ENCODE assay signal across 5 cellular contexts in the genomic region with DNA sequence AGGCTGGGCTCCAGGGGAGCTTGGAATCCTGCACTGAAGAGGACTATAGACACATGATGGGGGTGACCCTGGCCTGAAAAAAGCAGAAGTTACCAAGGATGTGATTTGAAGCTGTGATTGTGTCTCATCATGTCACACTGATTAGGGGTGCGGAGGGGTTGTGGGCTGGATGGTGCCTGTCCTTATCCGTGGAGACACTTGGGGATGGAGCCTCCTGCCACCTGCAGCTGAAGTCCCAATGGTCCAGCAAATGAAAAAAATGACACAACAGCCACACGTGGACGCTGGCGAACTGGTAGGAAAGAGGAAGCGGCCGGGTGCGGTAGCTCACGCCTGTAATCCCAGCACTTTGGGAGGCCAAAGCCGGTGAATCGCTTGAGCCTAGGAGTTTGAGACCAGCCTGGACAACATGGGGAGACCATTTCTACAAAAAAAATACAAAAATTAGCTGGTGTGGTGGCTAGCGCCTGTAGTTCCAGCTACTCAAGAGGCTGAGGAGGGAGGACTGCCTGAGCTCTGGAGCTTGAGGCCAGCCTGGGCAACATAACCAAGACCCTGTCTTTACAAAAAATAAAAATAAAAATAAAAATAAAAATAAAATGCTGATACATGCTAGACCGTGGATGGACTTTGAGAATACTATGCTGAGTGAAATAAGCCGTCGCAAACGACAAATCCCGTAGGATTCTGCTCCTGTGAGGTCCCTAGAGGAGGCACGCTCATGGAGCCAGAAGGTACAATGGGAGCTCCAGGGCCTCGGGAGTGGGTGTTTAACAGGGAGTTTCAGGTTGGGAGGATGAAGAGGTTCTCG.
DNase-seq lines count a peak whose midpoint lies in the region; ATAC-seq lines count a peak whose summit lies in the region.

No MANE protein-coding gene starts in this region.

- H3K27ac ChIP-seq in muscle layer of duodenum (ENCODE audit: low read length) = peak overlapping the region; percentile 88

- no peaks in the 10 kb centered on the region for H3K36me3 Mint-ChIP-seq in activated naive CD8-positive, alpha-beta T cell

- no peaks in the 10 kb centered on the region for H3K27me3 Mint-ChIP-seq in activated naive CD8-positive, alpha-beta T cell

- H3K4me3 Mint-ChIP-seq in activated naive CD8-positive, alpha-beta T cell = peak overlapping the region; percentile 87

- no peaks in the 10 kb centered on the region for H3K27me3 ChIP-seq in muscle layer of duodenum (ENCODE audit: low read depth, low read length)

- H3K4me3 ChIP-seq in muscle layer of duodenum (ENCODE audit: low read depth in 1 of 2, low read length in 2 of 2) = peak overlapping the region; percentile 53 to 62

- no peaks in the 10 kb centered on the region for H3K9me3 ChIP-seq in muscle layer of duodenum (ENCODE audit: control insufficient read depth in 1 of 2, low read length in 2 of 2)

- DNase-seq in RKO (ENCODE audit: low spot score) (no peak), COLO668 (lab: John Stamatoyannopoulos, UW; ENCODE audit: unreplicated experiment) (no peak)

- H3K4me1 ChIP-seq in muscle layer of duodenum (ENCODE audit: control insufficient read depth in 1 of 2, insufficient read depth in 2 of 2, low read length in 2 of 2) = peaks cover 0 to 11% of the 10 kb centered on the region in 2 donors

- peak overlapping the region; percentile 94 for H3K27ac Mint-ChIP-seq in activated naive CD8-positive, alpha-beta T cell

- H3K36me3 ChIP-seq in muscle layer of duodenum (ENCODE audit: control insufficient read depth in 1 of 2, insufficient read depth in 2 of 2, low read length in 2 of 2) = peaks cover 0 to 3% of the 10 kb centered on the region in 2 donors

- peak; percentile 0 for ATAC-seq in HG03196 (IDR thresholded peaks at IDR 0.05; ENCODE audit: unreplicated experiment)

- peaks cover 47% of the 10 kb centered on the region for H3K4me1 Mint-ChIP-seq in activated naive CD8-positive, alpha-beta T cell (ENCODE audit: low read depth)

- no peaks in the 10 kb centered on the region for H3K9me3 Mint-ChIP-seq in activated naive CD8-positive, alpha-beta T cell (ENCODE audit: low read depth)
